Comparison of ENCODE assay signal across 21 cellular contexts in genomic region chr17:50843150-50843905, GRCh38. TPM values are rescaled to one million over a fixed set of nuclear protein-coding genes. Genes with fewer than 3 reads are reported as not detected.
A peak's percentile ranks its signal among the peaks of the same experiment; 100 is the strongest.
DNase-seq lines count a peak whose midpoint lies in the region; ATAC-seq and TF ChIP-seq lines count a peak whose summit lies in the region.
"Had no signal": no experiment of that assay in that cellular context is flagged by ENCODE, and none has a peak within 500 bp of the region (broad histone marks: within the 10 kb centered on the region; RNA-seq: fewer than 3 reads in every experiment).

No MANE protein-coding gene starts in this region.

- no peaks in the 10 kb centered on the region for H3K27me3 Mint-ChIP-seq in activated CD8-positive, alpha-beta memory T cell treated with anti-CD3 and anti-CD28 coated beads, Interleukin-2, amount 10 ng/mL, durations not matched to agents 7 days and 5 days
- no peaks in the 10 kb centered on the region for H3K27me3 Mint-ChIP-seq in osteocyte (ENCODE audit: unreplicated experiment)
- H3K27me3 Mint-ChIP-seq: CD4-positive, CD25-positive, alpha-beta regulatory T cell had no signal

- DNase-seq in activated CD8-positive, alpha-beta memory T cell treated with anti-CD3 and anti-CD28 coated beads, Interleukin-2, amount 10 ng/mL, durations not matched to agents 7 days and 5 days: peak; percentile 23
- DNase-seq in activated CD8-positive, alpha-beta memory T cell treated with anti-CD3 and anti-CD28 coated beads, Interleukin-2, amount 50 U/mL, for 48 hours: no peak
- DNase-seq in islet precursor cell (peak; percentile 52), osteocyte (ENCODE audit: extremely low spot score, unreplicated experiment) (peak; percentile 40), GM03348 (ENCODE audit: low spot score) (no peak), NCI-H748 (lab: John Stamatoyannopoulos, UW; ENCODE audit: unreplicated experiment) (no peak), NCI-H345 (lab: John Stamatoyannopoulos, UW) (no peak)
- DNase-seq: 8988T; ACHN; CD4-positive, CD25-positive, alpha-beta regulatory T cell; DMS153; DND-41; GM23248; HFFc6; NCI-H1048; NCI-H1417; NCI-H1694; NCI-H2029 treated with DMSO at 0.1 percent for 48 hours; NCI-H526 treated with DMSO at 0.1 percent for 48 hours; SHP77 had no signal

- no peaks in the 10 kb centered on the region for H3K4me1 Mint-ChIP-seq in activated CD8-positive, alpha-beta memory T cell treated with anti-CD3 and anti-CD28 coated beads, Interleukin-2, amount 10 ng/mL, durations not matched to agents 7 days and 5 days
- peaks cover 5% of the 10 kb centered on the region for H3K4me1 Mint-ChIP-seq in osteocyte (ENCODE audit: unreplicated experiment)
- H3K4me1 Mint-ChIP-seq: CD4-positive, CD25-positive, alpha-beta regulatory T cell had no signal

- CTCF ChIA-PET in activated CD8-positive, alpha-beta memory T cell treated with anti-CD3 and anti-CD28 coated beads, Interleukin-2, amount 10 ng/mL, durations not matched to agents 7 days and 5 days (lab: Charles Lee): interaction anchor here (2.1 to 17.2 kb wide), 6 partner anchors 9 to 301 kb away, joined by 6 to 319 read pairs (median 26); no protein-coding TSS in a partner anchor

- H3K9me3 Mint-ChIP-seq in activated CD8-positive, alpha-beta memory T cell treated with anti-CD3 and anti-CD28 coated beads, Interleukin-2, amount 10 ng/mL, durations not matched to agents 7 days and 5 days (ENCODE audit: low read depth): no peaks in the 10 kb centered on the region
- H3K9me3 Mint-ChIP-seq in osteocyte (ENCODE audit: unreplicated experiment): no peaks in the 10 kb centered on the region
- H3K9me3 Mint-ChIP-seq: CD4-positive, CD25-positive, alpha-beta regulatory T cell; HFFc6 had no signal

- no peaks in the 10 kb centered on the region for H3K36me3 Mint-ChIP-seq in activated CD8-positive, alpha-beta memory T cell treated with anti-CD3 and anti-CD28 coated beads, Interleukin-2, amount 10 ng/mL, durations not matched to agents 7 days and 5 days
- H3K36me3 Mint-ChIP-seq in osteocyte (ENCODE audit: unreplicated experiment): no peaks in the 10 kb centered on the region
- H3K36me3 Mint-ChIP-seq: CD4-positive, CD25-positive, alpha-beta regulatory T cell had no signal

- no peak for TF ChIP-seq CTCF in osteocyte (IDR thresholded peaks at IDR 0.05)

- ATAC-seq in activated CD8-positive, alpha-beta memory T cell treated with anti-CD3 and anti-CD28 coated beads, Interleukin-2, amount 10 ng/mL, durations not matched to agents 7 days and 5 days: no peak

- no peak overlapping the region for H3K27ac Mint-ChIP-seq in activated CD8-positive, alpha-beta memory T cell treated with anti-CD3 and anti-CD28 coated beads, Interleukin-2, amount 10 ng/mL, durations not matched to agents 7 days and 5 days
- no peak overlapping the region for H3K27ac Mint-ChIP-seq in osteocyte (ENCODE audit: unreplicated experiment)

- no peak overlapping the region for H3K4me3 Mint-ChIP-seq in activated CD8-positive, alpha-beta memory T cell treated with anti-CD3 and anti-CD28 coated beads, Interleukin-2, amount 10 ng/mL, durations not matched to agents 7 days and 5 days
- no peak overlapping the region for H3K4me3 Mint-ChIP-seq in osteocyte (ENCODE audit: unreplicated experiment)
- H3K4me3 Mint-ChIP-seq: CD4-positive, CD25-positive, alpha-beta regulatory T cell; HFFc6 had no signal

RNA-seq across cellular contexts. Expression of gene WFIKKN2, which starts 7.9 kb away (rescaled TPM):
- total RNA-seq in activated CD8-positive, alpha-beta memory T cell treated with anti-CD3 and anti-CD28 coated beads, Interleukin-2, amount 10 ng/mL, durations not matched to agents 7 days and 5 days: not detected
- total RNA-seq in osteocyte: not detected in 2 replicates
- total RNA-seq: CD4-positive, CD25-positive, alpha-beta regulatory T cell; GM23248; NCI-H460 had no signal

RNA-seq across cellular contexts. Expression of gene TOB1, which starts 22.8 kb away (rescaled TPM):
- total RNA-seq in activated CD8-positive, alpha-beta memory T cell treated with anti-CD3 and anti-CD28 coated beads, Interleukin-2, amount 10 ng/mL, durations not matched to agents 7 days and 5 days: 10 to 100 TPM; 34.1 to 47.5 TPM
- 34.2 and 40.1 TPM in 2 replicates for total RNA-seq in osteocyte

Comparison
In these comparisons a context has a peak if more than half of its experiments do, and no peak if none do; other contexts are left out.
1. DNase-seq: peak in activated CD8-positive, alpha-beta memory T cell treated with anti-CD3 and anti-CD28 coated beads, Interleukin-2, amount 10 ng/mL, durations not matched to agents 7 days and 5 days (single experiment), islet precursor cell (single experiment) and osteocyte (single experiment); none in activated CD8-positive, alpha-beta memory T cell treated with anti-CD3 and anti-CD28 coated beads, Interleukin-2, amount 50 U/mL, for 48 hours (single experiment), GM03348 (single experiment), NCI-H748 (single experiment) and NCI-H345 (single experiment).